8 cellular contexts compared by ENCODE assay signal in genomic region chr17:57945999-57946797, GRCh38. TPM values are rescaled to one million over a fixed set of nuclear protein-coding genes. Genes with fewer than 3 reads are reported as not detected.
A peak's percentile ranks its signal among the peaks of the same experiment; 100 is the strongest.
DNase-seq lines count a peak whose midpoint lies in the region; ATAC-seq, FAIRE-seq and TF ChIP-seq lines count a peak whose summit lies in the region.

No MANE protein-coding gene starts in this region.

- no peak overlapping the region for H3K4ac ChIP-seq in trophoblast cell (ENCODE audit: low read depth, low read length)

- no peaks in the 10 kb centered on the region for H3K27me3 ChIP-seq in trophoblast cell (ENCODE audit: insufficient read depth, low read length)

- no peak overlapping the region for H2AK5ac ChIP-seq in trophoblast cell (ENCODE audit: low read length)

- H3K9me3 ChIP-seq in A549: no peaks in the 10 kb centered on the region
- no peaks in the 10 kb centered on the region for H3K9me3 ChIP-seq in trophoblast cell (ENCODE audit: insufficient read depth, low read depth, low read length)

- peak overlapping the region; percentile 2 for H3K18ac ChIP-seq in trophoblast cell (ENCODE audit: low read length)

- TF ChIP-seq EP300 in A549 (IDR thresholded peaks at IDR 0.05): no peak

- CTCF ChIA-PET in A549 (lab: Yijun Ruan, JAX): interaction anchor here (0.6 to 26.8 kb wide), 19 partner anchors 4 to 832 kb away, joined by 3 to 386 read pairs (median 5); partner anchors contain the start of genes CUEDC1 and VEZF1

- H3K4me3 ChIP-seq in A549: peak overlapping the region; percentile 34
- no peak overlapping the region for H3K4me3 ChIP-seq in trophoblast cell (ENCODE audit: low read depth, low read length)

- peak overlapping the region; percentile 2 to 54 for H3K27ac Mint-ChIP-seq in effector memory CD8-positive, alpha-beta T cell

- H3K4me2 ChIP-seq in A549 (peak overlapping the region; percentile 96), trophoblast cell (ENCODE audit: low read length) (no peak overlapping the region)

- H4K12ac ChIP-seq in trophoblast cell (ENCODE audit: low read depth, low read length): no peak overlapping the region

- no peak overlapping the region for H4K8ac ChIP-seq in trophoblast cell (ENCODE audit: low read depth, low read length)

- peak overlapping the region; percentile 81 to 90 for H3K4me3 Mint-ChIP-seq in effector memory CD8-positive, alpha-beta T cell

- H2AFZ ChIP-seq in trophoblast cell (ENCODE audit: insufficient read depth, low read length, poor library complexity): no peak overlapping the region

- FAIRE-seq in A549 (lab: Jason Lieb, UNC): no peak

- no peak overlapping the region for H3K23ac ChIP-seq in trophoblast cell (ENCODE audit: low read length)

- peaks cover 19 to 35% of the 10 kb centered on the region in 2 donors for H3K4me1 Mint-ChIP-seq in effector memory CD8-positive, alpha-beta T cell (ENCODE audit: low read depth in 2 of 2)

- TF ChIP-seq POLR2A in A549 (IDR thresholded peaks at IDR 0.05; ENCODE audit: low read length): no peak

- H3K27me3 Mint-ChIP-seq in effector memory CD8-positive, alpha-beta T cell: peaks cover 13 to 23% of the 10 kb centered on the region in 2 donors

- H3K27ac ChIP-seq in A549 (peak overlapping the region; percentile 93 to 100), trophoblast cell (ENCODE audit: low read depth, low read length) (no peak overlapping the region)

- WGBS in A549 (ENCODE audit: missing lambda C conversion rate): 24% methylated on average over 6 of the region's 6 CpGs
- WGBS in trophoblast cell (ENCODE audit: extremely low coverage, insufficient coverage, insufficient read length): no CpG with 5 or more reads among the region's 6 CpGs

- H3K36me3 Mint-ChIP-seq in effector memory CD8-positive, alpha-beta T cell (ENCODE audit: insufficient read depth): no peaks in the 10 kb centered on the region

- peak overlapping the region; percentile 11 for H2BK12ac ChIP-seq in trophoblast cell (ENCODE audit: low read length)

- H3K36me3 ChIP-seq in trophoblast cell (ENCODE audit: control insufficient read depth in 1 of 2, insufficient read depth in 2 of 2, low read length in 2 of 2): no peaks in the 10 kb centered on the region

- 0 out of 5 replicates have a peak, but pooled peaks have one; percentile 1 to 26 for TF ChIP-seq RAD21 in A549 (conservative IDR thresholded peaks at IDR 0.05 in 1 of 2, IDR thresholded peaks at IDR 0.05 in 1 of 2)

- H4K91ac ChIP-seq in trophoblast cell (ENCODE audit: low read depth, low read length): no peak overlapping the region

- H3K9me3 Mint-ChIP-seq in effector memory CD8-positive, alpha-beta T cell: no peaks in the 10 kb centered on the region

- DNase-seq in A549 (ENCODE audit: low read depth in 1 of 2, low spot score in 1 of 2) (no peak), M059J (ENCODE audit: low read depth) (peak; percentile 55), trophoblast cell (no peak), NCI-H748 (lab: John Stamatoyannopoulos, UW; ENCODE audit: unreplicated experiment) (no peak), NCI-H187 treated with DMSO at 0.1 percent for 48 hours (lab: John Stamatoyannopoulos, UW) (no peak)
- DNase-seq in effector memory CD8-positive, alpha-beta T cell: no peak

- H3K9ac ChIP-seq in trophoblast cell (ENCODE audit: low read length): peak overlapping the region; percentile 29

- H3K14ac ChIP-seq in trophoblast cell (ENCODE audit: low read length): no peak overlapping the region

- TF ChIP-seq CTCF in A549 (IDR thresholded peaks at IDR 0.05): no peak

- H3K79me2 ChIP-seq in trophoblast cell (ENCODE audit: control insufficient read depth, insufficient read depth, low read length, poor library complexity): no peaks in the 10 kb centered on the region

- H2BK120ac ChIP-seq in trophoblast cell (ENCODE audit: insufficient read depth, low read length, poor library complexity): no peak overlapping the region

- no peak overlapping the region for H2BK5ac ChIP-seq in trophoblast cell (ENCODE audit: low read depth, low read length, poor library complexity)

- POLR2A ChIA-PET in A549 (lab: Yijun Ruan, JAX): interaction anchor here (0.6 to 2.2 kb wide), 8 partner anchors 8 to 85 kb away, joined by 3 to 12 read pairs (median 5); no protein-coding TSS in a partner anchor

- H3K4me1 ChIP-seq in A549: peaks cover 91% of the 10 kb centered on the region
- peaks cover 14 to 23% of the 10 kb centered on the region in 2 experiments for H3K4me1 ChIP-seq in trophoblast cell (ENCODE audit: control insufficient read depth in 1 of 2, insufficient read depth in 2 of 2, low read length in 2 of 2)

- ATAC-seq in A549 (no peak), GM18873 (IDR thresholded peaks at IDR 0.05; ENCODE audit: low FRiP score, unreplicated experiment) (peak; percentile 4), GM18858 (IDR thresholded peaks at IDR 0.05; ENCODE audit: unreplicated experiment) (no peak)
- ATAC-seq in effector memory CD8-positive, alpha-beta T cell (replicated peaks): peak; percentile 41

- peaks cover 12% of the 10 kb centered on the region for H3K79me1 ChIP-seq in trophoblast cell (ENCODE audit: low read length)

TF ChIP-seq in A549, 52 proteins besides CTCF, POLR2A, EP300 and RAD21:
- TF ChIP-seq POLR2AphosphoS2 (conservative IDR thresholded peaks at IDR 0.05; ENCODE audit: low read length) (no peak), HDAC2 (IDR thresholded peaks at IDR 0.05) (0 out of 2 replicates have a peak, but pooled peaks have one; percentile 19), KDM5A (IDR thresholded peaks at IDR 0.05) (no peak), FOSB (CRISPR knock-in tag; IDR thresholded peaks at IDR 0.05) (no peak), MYC (IDR thresholded peaks at IDR 0.05; ENCODE audit: borderline replicate concordance, low read length) (no peak), EHF (CRISPR knock-in tag; IDR thresholded peaks at IDR 0.05) (no peak), GATA3 (IDR thresholded peaks at IDR 0.05; ENCODE audit: borderline replicate concordance) (no peak), KDM1A (IDR thresholded peaks at IDR 0.05; ENCODE audit: low read depth) (no peak), CHD4 (IDR thresholded peaks at IDR 0.05; ENCODE audit: borderline replicate concordance) (no peak)

RNA-seq across cellular contexts. Expression of gene CUEDC1, which starts 9.0 kb away (rescaled TPM):
- polyA plus RNA-seq in A549 (2011; rRNA removed) (44.3 and 54.8 TPM in 2 replicates), A549 (2017; fragmentation: RNase III; extraction: RNeasy Plus Mini Kit Qiagen cat#74134 plus additional on column Dnase treatment) (70.7 to 103 TPM (median 90.6 TPM) in 3 replicates)
- 47.9 and 48.0 TPM in 2 replicates for polyA plus RNA-seq in A549 (2012; cell fraction: cytosol; rRNA removed)
- polyA plus RNA-seq in A549 (2012; cell fraction: nucleus; rRNA removed): 222 and 260 TPM in 2 replicates
- 20.1 and 41.6 TPM in 2 replicates for polyA minus RNA-seq in A549 (2011; rRNA and poly(A)+ RNA removed)
- total RNA-seq in M059J (2014; rRNA removed; shearing (Covaris generic)): 4.4 and 16.2 TPM in 2 replicates
- 12.4 and 13.0 TPM in 2 replicates for polyA plus RNA-seq in trophoblast cell (2013)

RNA-seq across cellular contexts. Expression of gene VEZF1, which starts 41.9 kb away (rescaled TPM):
- polyA plus RNA-seq in A549 (2011; rRNA removed) (57.7 and 63.8 TPM in 2 replicates), A549 (2017; fragmentation: RNase III; extraction: RNeasy Plus Mini Kit Qiagen cat#74134 plus additional on column Dnase treatment) (48.1 to 55.5 TPM (median 50.3 TPM) in 3 replicates)
- 19.9 and 25.2 TPM in 2 replicates for polyA plus RNA-seq in A549 (2012; cell fraction: cytosol; rRNA removed)
- polyA plus RNA-seq in A549 (2012; cell fraction: nucleus; rRNA removed): 12.5 and 13.7 TPM in 2 replicates
- 83.1 and 90.7 TPM in 2 replicates for polyA minus RNA-seq in A549 (2011; rRNA and poly(A)+ RNA removed)
- 62.4 and 63.3 TPM in 2 replicates for total RNA-seq in M059J (2014; rRNA removed; shearing (Covaris generic))
- 36.2 and 37.1 TPM in 2 replicates for polyA plus RNA-seq in trophoblast cell (2013)

Comparison
In these comparisons a context has a peak if more than half of its experiments do, and no peak if none do; other contexts are left out.
1. ATAC-seq: peak in GM18873 (single experiment) and effector memory CD8-positive, alpha-beta T cell (single experiment); none in A549 (0 of 2) and GM18858 (single experiment).